In genomic region chr17:44438634-44439033, GRCh38 we compare ENCODE assay signal across 11 cellular contexts. TPM values are rescaled to one million over a fixed set of nuclear protein-coding genes. Genes with fewer than 3 reads are reported as not detected.
A peak's percentile ranks its signal among the peaks of the same experiment; 100 is the strongest.
DNase-seq lines count a peak whose midpoint lies in the region; ATAC-seq and TF ChIP-seq lines count a peak whose summit lies in the region.
"Had no signal": no experiment of that assay in that cellular context is flagged by ENCODE, and none has a peak within 500 bp of the region (broad histone marks: within the 10 kb centered on the region; RNA-seq: fewer than 3 reads in every experiment).

No MANE protein-coding gene starts in this region.

- H3F3A ChIP-seq in MM.1S (ENCODE audit: insufficient read depth, low read length), result no peaks in the 10 kb centered on the region; the same call in 1 of the 2 replicates

- no peaks in the 10 kb centered on the region for H3K27me3 ChIP-seq in MM.1S (replicated peaks; ENCODE audit: insufficient read depth, low read length)
- H3K27me3 ChIP-seq: vagina had no signal

- H3K4me2 ChIP-seq in MM.1S (ENCODE audit: low read depth, low read length), result no peak overlapping the region

- no peaks in the 10 kb centered on the region for H3K9me2 ChIP-seq in MM.1S (replicated peaks; ENCODE audit: insufficient read depth, low read length)

- H3K9ac ChIP-seq in MM.1S (ENCODE audit: low read length), result no peak overlapping the region

- H3K9me3 ChIP-seq in MM.1S (replicated peaks; ENCODE audit: insufficient read depth, low read length), result no peaks in the 10 kb centered on the region
- H3K9me3 ChIP-seq: vagina had no signal

- intact Hi-C loops in Right ventricle myocardium superior (cut with DNase I), result no loop called here

- no peak for TF ChIP-seq POLR2A in erythroblast (IDR thresholded peaks at IDR 0.05; ENCODE audit: low read length)

- H3K4me3 ChIP-seq in GM12865 (ENCODE audit: low read depth, low read length), result no peak overlapping the region
- H3K4me3 ChIP-seq in MM.1S (ENCODE audit: low read length), result no peak overlapping the region
- H3K4me3 ChIP-seq: vagina had no signal

- DNase-seq in GM12865 (ENCODE audit: low read depth) (peak; percentile 72), MM.1S (peak; percentile 64), Right ventricle myocardium superior (no peak), occipital lobe (lab: John Stamatoyannopoulos, UW) (peak; percentile 25), Ammon's horn (ENCODE audit: low spot score) (no peak), erythroblast (lab: John Stamatoyannopoulos, UW) (no peak), NCI-H2196 treated with DMSO at 0.1 percent for 48 hours (lab: John Stamatoyannopoulos, UW; ENCODE audit: unreplicated experiment) (no peak), putamen (ENCODE audit: low spot score) (no peak)
- DNase-seq: NCI-H2171; stimulated activated CD4-positive, alpha-beta T cell treated with anti-CD3 and anti-CD28 coated beads, Interleukin-4, amount 100 ng/mL, for 1 hour had no signal

- H3K79me2 ChIP-seq in MM.1S (ENCODE audit: low read length), result peaks cover 47% of the 10 kb centered on the region

- peaks cover 3% of the 10 kb centered on the region; the same call in 1 of the 2 replicates for H4K20me1 ChIP-seq in MM.1S (ENCODE audit: insufficient read depth, low read length)

- peaks cover 8% of the 10 kb centered on the region; the same call in 1 of the 2 replicates for H3K36me3 ChIP-seq in MM.1S (replicated peaks; ENCODE audit: insufficient read depth, low read length)

- no peak overlapping the region for H3K27ac ChIP-seq in MM.1S (ENCODE audit: low read length)
- H3K27ac ChIP-seq: vagina had no signal

- H2AFZ ChIP-seq in MM.1S (ENCODE audit: low read length), result no peak overlapping the region

- H3K4me1 ChIP-seq in MM.1S (ENCODE audit: low read length), result peaks cover 11% of the 10 kb centered on the region

- TF ChIP-seq CTCF in GM12865 (IDR thresholded peaks at IDR 0.05; ENCODE audit: insufficient read depth, low read depth, low read length, missing control alignments) (no peak), MM.1S (IDR thresholded peaks at IDR 0.05; ENCODE audit: low read length) (no peak)

- ATAC-seq in Right ventricle myocardium superior (ENCODE audit: poor library complexity), result peak; percentile 91

RNA-seq across cellular contexts. Expression of gene ITGA2B, which starts 49.2 kb away (rescaled TPM):
- total RNA-seq in Right ventricle myocardium superior, result 0.62 TPM
- total RNA-seq in occipital lobe, result 0.78 TPM

Comparison
In these comparisons a context has a peak if more than half of its experiments do, and no peak if none do; other contexts are left out.
1. DNase-seq: peak in GM12865 (single experiment), MM.1S (single experiment) and occipital lobe (single experiment); none in Right ventricle myocardium superior (single experiment), Ammon's horn (single experiment), erythroblast (0 of 2), NCI-H2196 treated with DMSO at 0.1 percent for 48 hours (single experiment) and putamen (single experiment).